Comparison of ENCODE assay signal across 1 cellular context in the genomic region with DNA sequence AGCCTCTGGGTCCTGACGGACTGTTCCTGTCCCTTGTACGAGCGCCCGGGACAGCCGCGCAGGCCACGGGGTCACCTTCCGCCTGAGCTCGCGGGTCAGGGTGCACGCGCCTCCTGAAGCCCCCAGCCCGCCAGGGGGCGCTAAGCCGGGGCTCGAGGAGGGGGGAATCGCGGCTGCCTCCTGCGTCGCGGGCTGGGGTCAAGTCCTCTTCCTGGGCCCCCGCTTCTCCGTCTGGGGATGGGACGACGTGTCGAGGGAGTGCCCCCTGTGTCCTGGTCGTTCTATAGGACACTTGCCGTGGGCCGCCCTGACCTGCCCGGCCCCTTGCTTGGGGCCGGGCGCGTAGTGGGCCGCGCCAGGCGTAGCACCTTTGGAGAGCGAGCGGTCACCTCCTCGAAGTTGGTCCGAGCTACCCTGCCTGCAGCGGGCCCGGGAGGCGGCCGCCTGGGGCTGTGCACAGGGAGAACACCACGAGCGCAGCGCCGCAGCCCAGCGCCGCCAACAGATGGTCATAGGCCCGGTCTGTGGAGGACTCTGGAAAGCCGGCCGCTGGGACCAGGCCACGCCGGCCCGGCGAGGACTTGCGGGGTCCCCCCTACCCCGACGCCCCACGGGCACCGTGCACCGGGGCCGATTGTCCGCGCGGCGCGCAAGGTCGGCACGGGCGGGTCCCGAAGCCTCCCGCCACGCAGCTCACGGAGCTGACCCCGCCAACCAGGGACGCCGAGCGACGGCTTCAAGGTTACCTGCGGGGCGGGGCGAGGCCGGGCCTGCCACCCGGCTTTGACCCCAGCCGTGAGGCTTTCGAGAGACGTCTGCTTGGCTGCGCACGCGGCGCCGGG.
TF ChIP-seq lines count a peak whose summit lies in the region.

No MANE protein-coding gene starts in this region.

TF ChIP-seq in IMR-90, 13 proteins besides CTCF, POLR2A, EP300 and RAD21:
- no peak for TF ChIP-seq MAFK (IDR thresholded peaks at IDR 0.05; ENCODE audit: low read depth, low read length)
- TF ChIP-seq SMC3 (IDR thresholded peaks at IDR 0.05; ENCODE audit: low read depth, low read length) = peak; percentile 48
